ENCODE assay signal across 21 cellular contexts in the genomic region with DNA sequence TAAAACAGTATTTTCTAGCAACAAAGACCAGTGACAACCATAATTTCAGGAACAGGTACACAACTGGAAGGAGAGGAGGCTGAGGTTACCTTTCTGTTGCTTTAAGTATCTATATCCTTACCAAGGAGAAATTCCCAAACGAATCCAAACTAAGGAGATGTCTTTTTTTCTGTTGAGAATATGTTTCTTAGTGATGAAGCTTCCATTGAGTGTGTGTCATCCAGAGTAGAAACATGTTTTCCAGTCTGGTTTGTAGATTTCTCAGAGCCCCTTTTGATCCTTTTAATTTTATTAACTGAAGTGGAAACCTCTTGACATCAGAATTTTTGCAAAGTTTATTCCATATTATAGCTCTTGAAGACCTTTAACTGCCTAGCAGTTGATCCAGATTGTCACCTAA.
DNase-seq lines count a peak whose midpoint lies in the region; ATAC-seq, FAIRE-seq and TF ChIP-seq lines count a peak whose summit lies in the region.
"Had no signal": no experiment of that assay in that cellular context is flagged by ENCODE, and none has a peak within 500 bp of the region (broad histone marks: within the 10 kb centered on the region; RNA-seq: fewer than 3 reads in every experiment).

No MANE protein-coding gene starts in this region.

- intact Hi-C loops in left cardiac atrium (cut with DNase I), result no loop called here

- H3K4me3 ChIP-seq in AG10803 (ENCODE audit: low read length) (no peak overlapping the region), astrocyte (ENCODE audit: insufficient read depth, low read depth, low read length) (no peak overlapping the region), hepatocyte (no peak overlapping the region)
- H3K4me3 ChIP-seq: K562 had no signal

- H2AFZ ChIP-seq in astrocyte (ENCODE audit: low read depth, low read length) (no peak overlapping the region), hepatocyte (no peak overlapping the region)

- H3K4me1 ChIP-seq in astrocyte (ENCODE audit: insufficient read depth, low read length) (no peaks in the 10 kb centered on the region), hepatocyte (ENCODE audit: insufficient read depth) (no peaks in the 10 kb centered on the region)

- H3K9me2 ChIP-seq in hepatocyte (replicated peaks; ENCODE audit: insufficient read depth), result no peaks in the 10 kb centered on the region
- H3K9me2 ChIP-seq: SK-N-SH had no signal

- no peak for ATAC-seq in left cardiac atrium
- ATAC-seq: K562, Right ventricle myocardium inferior had no signal

- DNase-seq in AG10803 (ENCODE audit: low read depth) (peak; percentile 33), LHCN-M2 (ENCODE audit: low read depth) (peak; percentile 68), astrocyte (ENCODE audit: low read depth) (peak; percentile 54), iris pigment epithelial cell (ENCODE audit: low read depth) (peak; percentile 76), hepatocyte (ENCODE audit: low spot score) (no peak), HFFc6 (no peak), left cardiac atrium (no peak), midbrain (lab: John Stamatoyannopoulos, UW) (no peak)
- DNase-seq: AML-193; H9; MV-4-11; NCI-H1694 treated with DMSO at 0.1 percent for 48 hours; NCI-H748 treated with DMSO at 0.1 percent for 48 hours; NK-92 treated with Interleukin-12 subunit alpha and Interleukin-12 subunit beta, amount 100 ng/mL, for 24 hours; SK-N-SH had no signal

- no peaks in the 10 kb centered on the region for H4K20me1 ChIP-seq in astrocyte (ENCODE audit: insufficient read depth, low read length)
- no peaks in the 10 kb centered on the region for H4K20me1 ChIP-seq in hepatocyte (ENCODE audit: insufficient read depth, poor library complexity, severe bottlenecking)

- H3K4me1 Mint-ChIP-seq in astrocyte (ENCODE audit: low read depth, unreplicated experiment) (peaks cover 23% of the 10 kb centered on the region), HFFc6 (ENCODE audit: low read depth) (peaks cover 15% of the 10 kb centered on the region)

- H3K27me3 ChIP-seq in astrocyte (ENCODE audit: insufficient read depth, low read length) (no peaks in the 10 kb centered on the region), hepatocyte (no peaks in the 10 kb centered on the region)

- H3K27me3 Mint-ChIP-seq in astrocyte (ENCODE audit: low read depth, unreplicated experiment) (no peaks in the 10 kb centered on the region), HFFc6 (ENCODE audit: insufficient read depth) (no peaks in the 10 kb centered on the region; the same call in 1 of the 2 replicates)

- 53% methylated on average over 1 of the region's 1 CpG for WGBS in hepatocyte (ENCODE audit: low lambda C conversion rate, missing lambda C conversion rate)

- H3K36me3 ChIP-seq in astrocyte (ENCODE audit: insufficient read depth, low read length), result no peaks in the 10 kb centered on the region
- H3K36me3 ChIP-seq in hepatocyte (replicated peaks; ENCODE audit: insufficient read depth, low read depth), result no peaks in the 10 kb centered on the region

- H3K79me2 ChIP-seq in astrocyte (ENCODE audit: insufficient read depth, low read length) (no peaks in the 10 kb centered on the region), hepatocyte (no peaks in the 10 kb centered on the region)

- no peak overlapping the region for H3K4me3 Mint-ChIP-seq in astrocyte (ENCODE audit: unreplicated experiment)
- no peak overlapping the region for H3K4me3 Mint-ChIP-seq in HFFc6
- H3K4me3 Mint-ChIP-seq: H9 had no signal

- TF ChIP-seq CTCF in AG10803 (conservative IDR thresholded peaks at IDR 0.05; ENCODE audit: low read length) (no peak), astrocyte (IDR thresholded peaks at IDR 0.05; ENCODE audit: insufficient read depth, low read depth, low read length) (no peak), hepatocyte (IDR thresholded peaks at IDR 0.05; ENCODE audit: poor library complexity) (no peak), HFFc6 (IDR thresholded peaks at IDR 0.05) (no peak)

- H3K9ac ChIP-seq in astrocyte (ENCODE audit: low read length), result no peak overlapping the region
- H3K9ac ChIP-seq: SK-N-SH had no signal

- H3K9me3 Mint-ChIP-seq in astrocyte (ENCODE audit: unreplicated experiment), result no peaks in the 10 kb centered on the region
- H3K9me3 Mint-ChIP-seq in HFFc6, result no peaks in the 10 kb centered on the region
- H3K9me3 Mint-ChIP-seq: H9 had no signal

- H3K36me3 Mint-ChIP-seq in astrocyte (ENCODE audit: low read depth, unreplicated experiment) (peaks cover 2% of the 10 kb centered on the region), HFFc6 (ENCODE audit: low read depth) (no peaks in the 10 kb centered on the region)

- H3K9me3 ChIP-seq in astrocyte (ENCODE audit: insufficient read depth, low read depth, low read length) (no peaks in the 10 kb centered on the region), hepatocyte (ENCODE audit: low read depth) (no peaks in the 10 kb centered on the region)
- H3K9me3 ChIP-seq: SK-N-SH had no signal

- FAIRE-seq in astrocyte (lab: Jason Lieb, UNC), result no peak
- FAIRE-seq: A204.1, D721Med, K562, RCC 7860 had no signal

- H3K4me2 ChIP-seq in astrocyte (ENCODE audit: low read length) (no peak overlapping the region), hepatocyte (no peak overlapping the region)
- H3K4me2 ChIP-seq: SK-N-SH had no signal

- H3K27ac Mint-ChIP-seq in astrocyte (ENCODE audit: unreplicated experiment) (peak overlapping the region; percentile 84), HFFc6 (no peak overlapping the region)
- H3K27ac Mint-ChIP-seq: H9 had no signal

- H3K27ac ChIP-seq in astrocyte (ENCODE audit: low read depth, low read length) (no peak overlapping the region), hepatocyte (no peak overlapping the region)
- H3K27ac ChIP-seq: C4-2B had no signal

Comparison
In these comparisons a context has a peak if more than half of its experiments do, and no peak if none do; other contexts are left out.
1. DNase-seq: peak in AG10803 (single experiment), LHCN-M2 (single experiment), astrocyte (single experiment) and iris pigment epithelial cell (single experiment); none in hepatocyte (single experiment), HFFc6 (single experiment), left cardiac atrium (single experiment) and midbrain (single experiment).